14 cellular contexts compared by ENCODE assay signal in genomic region chr15:56341201-56341600, GRCh38.
"Had no signal": no experiment of that assay in that cellular context is flagged by ENCODE, and none has a peak within 500 bp of the region (broad histone marks: within the 10 kb centered on the region; RNA-seq: fewer than 3 reads in every experiment).

No MANE protein-coding gene starts in this region.

- H3K36me3 ChIP-seq: left lung, prostate gland, upper lobe of left lung had no signal

- DNase-seq: activated CD4-positive, alpha-beta T cell treated with anti-CD3 and anti-CD28 coated beads, Interleukin-2, amount 10 ng/mL, durations not matched to agents 7 days and 5 days; activated CD4-positive, CD25-positive, alpha-beta regulatory T cell; activated naive CD4-positive, alpha-beta T cell treated with anti-CD3 and anti-CD28 coated beads, Interleukin-2, amount 10 ng/mL, durations not matched to agents 7 days and 5 days; activated T-cell treated with anti-CD3 and anti-CD28 coated beads for 4 hours; body of pancreas; effector memory CD4-positive, alpha-beta T cell; left lung; stimulated activated naive CD4-positive, alpha-beta T cell; T-helper 17 cell; upper lobe of left lung had no signal

- H3K27ac ChIP-seq: body of pancreas, epithelial cell of prostate, left lung, prostate gland, upper lobe of left lung had no signal

- ATAC-seq: activated T-helper 17 cell treated with anti-CD3 and anti-CD28 coated beads, Interleukin-2, amount 50 U/mL, for 72 hours; body of pancreas; left lung; sciatic nerve; T-helper 17 cell had no signal

- H3K4me3 ChIP-seq: body of pancreas, left lung, prostate gland, upper lobe of left lung had no signal

- H3K4me1 ChIP-seq: body of pancreas, left lung, prostate gland, upper lobe of left lung had no signal

- H3K9me3 ChIP-seq: body of pancreas, left lung, prostate gland, upper lobe of left lung had no signal

- H3K27me3 ChIP-seq: body of pancreas, left lung, upper lobe of left lung had no signal
